Comparison of ENCODE assay signal across 23 cellular contexts in the genomic region with DNA sequence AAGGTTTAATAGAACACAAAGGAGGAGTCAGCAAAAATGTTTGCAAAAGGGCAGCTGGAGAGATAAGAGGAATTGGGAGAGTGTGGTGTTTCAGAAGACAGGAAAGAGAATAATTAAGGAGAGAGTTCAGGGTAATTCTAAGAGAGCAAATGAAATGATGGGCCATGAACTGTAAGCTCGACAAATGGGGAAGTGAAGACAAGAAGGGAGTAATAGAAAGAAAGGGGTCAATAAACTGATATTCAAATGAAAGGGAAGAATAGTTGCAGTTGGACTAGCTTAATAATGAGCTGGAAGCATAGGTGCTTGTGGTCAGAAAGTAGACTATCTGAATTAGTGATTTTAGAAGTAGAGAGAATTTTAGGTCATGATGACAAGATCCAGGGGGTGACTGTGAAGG. TPM values are rescaled to one million over a fixed set of nuclear protein-coding genes. Genes with fewer than 3 reads are reported as not detected.
DNase-seq lines count a peak whose midpoint lies in the region; ATAC-seq, FAIRE-seq and TF ChIP-seq lines count a peak whose summit lies in the region.
"Had no signal": no experiment of that assay in that cellular context is flagged by ENCODE, and none has a peak within 500 bp of the region (broad histone marks: within the 10 kb centered on the region; RNA-seq: fewer than 3 reads in every experiment).

No MANE protein-coding gene starts in this region.

- CTCF ChIA-PET in GM12878 (lab: Yijun Ruan, JAX): interaction anchor here (1.2 kb wide), 1 partner anchor 262 kb away, joined by 3 read pairs; no protein-coding TSS in a partner anchor

- RAD21 ChIA-PET in GM12878 (lab: Charles Lee; ENCODE audit: unreplicated experiment): no interaction called here

- no peak for TF ChIP-seq CTCF in GM12878 (IDR thresholded peaks at IDR 0.05 in 2 of 3, conservative IDR thresholded peaks at IDR 0.05 in 1 of 3; ENCODE audit: control insufficient read depth in 2 of 3, extremely low read depth in 1 of 3, insufficient read depth in 1 of 3, low read depth in 3 of 3, low read length in 3 of 3)

- DNase-seq in NOMO-1 (lab: John Stamatoyannopoulos, UW; ENCODE audit: unreplicated experiment in 2 of 2) (peak; percentile 58 to 86), NOMO-1 treated with DMSO at 0.1 percent for 48 hours (lab: John Stamatoyannopoulos, UW; ENCODE audit: unreplicated experiment) (no peak), NCI-H146 treated with DMSO at 0.1 percent for 48 hours (lab: John Stamatoyannopoulos, UW; ENCODE audit: unreplicated experiment) (peak; percentile 38), GM12878 (ENCODE audit: low read depth, low spot score) (no peak), NCI-H2196 (lab: John Stamatoyannopoulos, UW; ENCODE audit: unreplicated experiment) (no peak), iPS-NIHi11 (ENCODE audit: low spot score) (no peak), GOT3 (lab: John Stamatoyannopoulos, UW) (no peak)
- no peak for DNase-seq in stimulated activated naive B cell treated with anti-CD40 and anti-IgM and Interleukin-4, amounts not matched to agents 10 μg/mL and 1 μg/mL and 100 μg/mL, for 72 hours
- DNase-seq: 8988T, Calu3, DMS153, DND-41, KG1, MG63, NCI-H1092 treated with DMSO at 0.1 percent for 48 hours, NCI-H1436 treated with DMSO at 0.1 percent for 48 hours, NCI-H2029, NCI-H446 treated with DMSO at 0.1 percent for 48 hours, NCI-H526 treated with DMSO at 0.1 percent for 48 hours, T-cell had no signal

- no peaks in the 10 kb centered on the region for H3K9me3 Mint-ChIP-seq in stimulated activated naive B cell treated with anti-CD40 and anti-IgM and Interleukin-4, amounts not matched to agents 10 μg/mL and 1 μg/mL and 100 μg/mL, for 72 hours
- H3K9me3 Mint-ChIP-seq: T-cell had no signal

- FAIRE-seq in GM12878 (lab: Jason Lieb, UNC): no peak
- FAIRE-seq: GM18507 had no signal

- in situ Hi-C loops in GM12878 (cut with MboI): no loop called here

- H3K4me1 ChIP-seq in GM12878 (ENCODE audit: control insufficient read depth, insufficient read depth, low read length): no peaks in the 10 kb centered on the region

- no peak overlapping the region for H3K4me2 ChIP-seq in GM12878 (ENCODE audit: control insufficient read depth, insufficient read depth)

- H3K27ac ChIP-seq in GM12878 (ENCODE audit: control insufficient read depth, insufficient read depth): no peak overlapping the region
- H3K27ac ChIP-seq: SJSA1 had no signal

- no peaks in the 10 kb centered on the region for H4K20me1 ChIP-seq in GM12878 (ENCODE audit: control insufficient read depth, insufficient read depth)

- no peak for TF ChIP-seq POLR2A in GM12878 (IDR thresholded peaks at IDR 0.05; ENCODE audit: low read depth, low read length)

- H3K27me3 Mint-ChIP-seq in stimulated activated naive B cell treated with anti-CD40 and anti-IgM and Interleukin-4, amounts not matched to agents 10 μg/mL and 1 μg/mL and 100 μg/mL, for 72 hours: peaks cover 5 to 12% of the 10 kb centered on the region in 2 donors

- H3K9ac ChIP-seq in GM12878 (ENCODE audit: control insufficient read depth, insufficient read depth, low read length): no peak overlapping the region

- no peaks in the 10 kb centered on the region for H3K36me3 ChIP-seq in GM12878 (ENCODE audit: control insufficient read depth in 2 of 2, insufficient read depth in 2 of 2, low read length in 1 of 2)
- H3K36me3 ChIP-seq: MG63, SJSA1 had no signal

- intact Hi-C loops in GM12878 (cut with micrococcal nuclease; ENCODE audit: unreplicated experiment): no loop called here

- peaks cover 0 to 3% of the 10 kb centered on the region in 2 experiments; a peak in 1 of 4 replicates for H3K27me3 ChIP-seq in GM12878 (replicated peaks in 1 of 2; ENCODE audit: control insufficient read depth in 2 of 2, insufficient read depth in 2 of 2, low read length in 1 of 2)
- H3K27me3 ChIP-seq: MG63 had no signal

- POLR2A ChIA-PET in GM12878 (lab: Charles Lee): no interaction called here

- BruUV-seq in GM12878 (replicated peaks; lab: Mats Ljungman, UMichigan): no TSS peak

- SMC1A ChIA-PET in GM12878 (lab: Charles Lee; ENCODE audit: uncharacterized antibody, unreplicated experiment): interaction anchor here (1.0 to 2.3 kb wide), 2 partner anchors 8 to 10 kb away, joined by 3 to 10 read pairs; no protein-coding TSS in a partner anchor

- no peaks in the 10 kb centered on the region for H3K79me2 ChIP-seq in GM12878 (ENCODE audit: control insufficient read depth, insufficient read depth, low read length)

- no peak for TF ChIP-seq RAD21 in GM12878 (IDR thresholded peaks at IDR 0.05; ENCODE audit: insufficient read depth, low read depth, low read length)

- H3K9me3 ChIP-seq in GM12878 (replicated peaks; ENCODE audit: control insufficient read depth, insufficient read depth, low read length): no peaks in the 10 kb centered on the region
- H3K9me3 ChIP-seq: MG63, SJSA1 had no signal

- no peak overlapping the region for H2AFZ ChIP-seq in GM12878 (ENCODE audit: control insufficient read depth, low read depth, low read length)

- no peak overlapping the region for H3K4me3 Mint-ChIP-seq in stimulated activated naive B cell treated with anti-CD40 and anti-IgM and Interleukin-4, amounts not matched to agents 10 μg/mL and 1 μg/mL and 100 μg/mL, for 72 hours
- H3K4me3 Mint-ChIP-seq: T-cell had no signal

- TF ChIP-seq EP300 in GM12878 (IDR thresholded peaks at IDR 0.05; ENCODE audit: borderline replicate concordance in 1 of 2, control insufficient read depth in 1 of 2, low read depth in 2 of 2, low read length in 2 of 2): no peak

- no peaks in the 10 kb centered on the region for H3K4me1 Mint-ChIP-seq in stimulated activated naive B cell treated with anti-CD40 and anti-IgM and Interleukin-4, amounts not matched to agents 10 μg/mL and 1 μg/mL and 100 μg/mL, for 72 hours
- H3K4me1 Mint-ChIP-seq: T-cell had no signal

- 17% methylated on average over 1 of the region's 1 CpG for WGBS in GM12878 (ENCODE audit: insufficient coverage, insufficient replicate concordance, low lambda C conversion rate, missing lambda C conversion rate)

- H3K36me3 Mint-ChIP-seq in stimulated activated naive B cell treated with anti-CD40 and anti-IgM and Interleukin-4, amounts not matched to agents 10 μg/mL and 1 μg/mL and 100 μg/mL, for 72 hours: no peaks in the 10 kb centered on the region
- H3K36me3 Mint-ChIP-seq: T-cell had no signal

- H3K27ac Mint-ChIP-seq in stimulated activated naive B cell treated with anti-CD40 and anti-IgM and Interleukin-4, amounts not matched to agents 10 μg/mL and 1 μg/mL and 100 μg/mL, for 72 hours: no peak overlapping the region
- H3K27ac Mint-ChIP-seq: T-cell had no signal

- ATAC-seq in GM12878: no peak
- peak; percentile 42 to 59 for ATAC-seq in stimulated activated naive B cell treated with anti-CD40 and anti-IgM and Interleukin-4, amounts not matched to agents 10 μg/mL and 1 μg/mL and 100 μg/mL, for 72 hours (replicated peaks)
- ATAC-seq: Right ventricle myocardium inferior, T-cell had no signal

- no peak overlapping the region for H3K4me3 ChIP-seq in GM12878
- H3K4me3 ChIP-seq: MG63, SJSA1 had no signal

RNA-seq across cellular contexts. Expression of gene RNF220, which starts 15.6 kb away (rescaled TPM):
- 42.0 and 50.1 TPM in 2 replicates for total RNA-seq in GM12878 (2013; cell fraction: nucleolus; rRNA removed)
- total RNA-seq in GM12878 (2014; rRNA removed) (70.0 TPM in 2 replicates), GM12878 (2014; rRNA removed; fragmentation: Illumina TruSeq; extraction: Trizol) (46.7 and 51.3 TPM in 2 replicates), GM12878 (2021) (72.2 and 76.1 TPM in 2 replicates)
- polyA plus RNA-seq in GM12878 (2011; ENCODE audit: low read depth): 28.7 TPM
- polyA plus RNA-seq in GM12878 (2011; rRNA removed) (35.3 and 49.4 TPM in 2 replicates), GM12878 (2014; fragmentation: Illumina TruSeq; extraction: Trizol) (50.0 and 75.3 TPM in 2 replicates), GM12878 (2014; fragmentation: Nextera tagmentation; extraction: Ambion mirVana) (10 to 100 TPM in 1 of 2 experiments, 1 to 10 TPM in 1; 4.6 to 13.6 TPM), GM12878 (2014; rRNA removed) (84.1 and 84.7 TPM in 2 replicates), GM12878 (2016; fragmentation: Nextera tagmentation; extraction: Ambion mirVana) (10 to 100 TPM; 51.2 to 56.1 TPM)
- polyA plus RNA-seq in GM12878 (2011; cell fraction: cytosol; rRNA removed): 62.9 and 63.9 TPM in 2 replicates
- polyA plus RNA-seq in GM12878 (2011; cell fraction: nucleus; rRNA removed): 86.1 and 91.3 TPM in 2 replicates
- polyA plus RNA-seq in GM12878 (2012): 47.8 and 79.5 TPM in 2 replicates
- 30.3 and 33.9 TPM in 2 replicates for polyA minus RNA-seq in GM12878 (2011; rRNA and poly(A)+ RNA removed)
- polyA minus RNA-seq in GM12878 (2011; cell fraction: cytosol; rRNA and poly(A)+ RNA removed): 13.8 and 14.7 TPM in 2 replicates
- 9.9 and 17.9 TPM in 2 replicates for polyA minus RNA-seq in GM12878 (2011; cell fraction: nucleus; rRNA and poly(A)+ RNA removed)

RNA-seq across cellular contexts. Expression of gene ERI3, which starts 34.4 kb away (rescaled TPM):
- total RNA-seq in GM12878 (2013; cell fraction: nucleolus; rRNA removed): 20.4 and 28.8 TPM in 2 replicates
- total RNA-seq in GM12878 (2014; rRNA removed) (45.4 and 53.0 TPM in 2 replicates), GM12878 (2014; rRNA removed; fragmentation: Illumina TruSeq; extraction: Trizol) (32.2 and 33.4 TPM in 2 replicates), GM12878 (2021) (46.9 and 49.4 TPM in 2 replicates)
- 18.4 TPM for polyA plus RNA-seq in GM12878 (2011; ENCODE audit: low read depth)
- polyA plus RNA-seq in GM12878 (2011; rRNA removed) (26.3 and 39.0 TPM in 2 replicates), GM12878 (2014; fragmentation: Illumina TruSeq; extraction: Trizol) (21.7 and 31.5 TPM in 2 replicates), GM12878 (2014; fragmentation: Nextera tagmentation; extraction: Ambion mirVana) (10 to 100 TPM; 20.6 to 29.0 TPM), GM12878 (2014; rRNA removed) (43.5 and 43.6 TPM in 2 replicates), GM12878 (2016; fragmentation: Nextera tagmentation; extraction: Ambion mirVana) (10 to 100 TPM; 73.1 to 90.4 TPM)
- 63.6 and 72.7 TPM in 2 replicates for polyA plus RNA-seq in GM12878 (2011; cell fraction: cytosol; rRNA removed)
- 45.5 and 49.4 TPM in 2 replicates for polyA plus RNA-seq in GM12878 (2011; cell fraction: nucleus; rRNA removed)
- 24.3 and 28.9 TPM in 2 replicates for polyA plus RNA-seq in GM12878 (2012)
- polyA minus RNA-seq in GM12878 (2011; rRNA and poly(A)+ RNA removed): 35.2 and 48.1 TPM in 2 replicates
- 22.9 and 25.1 TPM in 2 replicates for polyA minus RNA-seq in GM12878 (2011; cell fraction: cytosol; rRNA and poly(A)+ RNA removed)
- polyA minus RNA-seq in GM12878 (2011; cell fraction: nucleus; rRNA and poly(A)+ RNA removed): 17.5 and 21.1 TPM in 2 replicates

Comparison
In these comparisons a context has a peak if more than half of its experiments do, and no peak if none do; other contexts are left out.
1. DNase-seq: peak in NOMO-1 (2 of 2) and NCI-H146 treated with DMSO at 0.1 percent for 48 hours (single experiment); none in NOMO-1 treated with DMSO at 0.1 percent for 48 hours (single experiment), GM12878 (single experiment), stimulated activated naive B cell treated with anti-CD40 and anti-IgM and Interleukin-4, amounts not matched to agents 10 μg/mL and 1 μg/mL and 100 μg/mL, for 72 hours (single experiment), NCI-H2196 (single experiment), iPS-NIHi11 (single experiment) and GOT3 (single experiment).